In genomic region chr12:26786491-26787124, GRCh38 we compare ENCODE assay signal across 13 cellular contexts. TPM values are rescaled to one million over a fixed set of nuclear protein-coding genes. Genes with fewer than 3 reads are reported as not detected.
DNase-seq lines count a peak whose midpoint lies in the region; ATAC-seq and TF ChIP-seq lines count a peak whose summit lies in the region.
"Had no signal": no experiment of that assay in that cellular context is flagged by ENCODE, and none has a peak within 500 bp of the region (broad histone marks: within the 10 kb centered on the region; RNA-seq: fewer than 3 reads in every experiment).

No MANE protein-coding gene starts in this region.

- 67 to 68% methylated on average over 4 to 5 of the region's 5 CpGs for WGBS in gastroesophageal sphincter (ENCODE audit: low coverage in 1 of 2), 2 donors
- WGBS in prostate gland, result 90% methylated on average over 5 of the region's 5 CpGs

- H3K27me3 ChIP-seq in gastroesophageal sphincter, result no peaks in the 10 kb centered on the region
- no peaks in the 10 kb centered on the region for H3K27me3 ChIP-seq in prostate gland (replicated peaks; ENCODE audit: insufficient read depth)
- H3K27me3 ChIP-seq: BLaER1, dorsolateral prefrontal cortex had no signal

- TF ChIP-seq POLR2A in gastroesophageal sphincter (IDR thresholded peaks at IDR 0.05) (no peak), prostate gland (IDR thresholded peaks at IDR 0.05) (no peak)

- TF ChIP-seq CTCF in gastroesophageal sphincter (IDR thresholded peaks at IDR 0.05), result no peak
- no peak for TF ChIP-seq CTCF in prostate gland (IDR thresholded peaks at IDR 0.05)

- DNase-seq in EL (peak; percentile 15), amniotic epithelial cell (ENCODE audit: low read depth) (peak; percentile 37), pulmonary artery endothelial cell (ENCODE audit: low read depth, low spot score) (peak; percentile 17), NCI-H82 treated with DMSO at 0.1 percent for 48 hours (lab: John Stamatoyannopoulos, UW; ENCODE audit: unreplicated experiment) (no peak), prostate gland (ENCODE audit: low spot score) (no peak)
- DNase-seq in stimulated activated naive CD4-positive, alpha-beta T cell treated with Interleukin-2 at 50 U/mL for 16 hours (lab: John Stamatoyannopoulos, UW), result no peak
- DNase-seq: activated CD8-positive, alpha-beta memory T cell treated with anti-CD3 and anti-CD28 coated beads, Interleukin-2, amount 50 U/mL, for 48 hours; dorsolateral prefrontal cortex; NCI-H1092; NCI-H345 had no signal

- TF ChIP-seq EP300 in gastroesophageal sphincter (IDR thresholded peaks at IDR 0.05), result no peak

- H3K4me1 ChIP-seq in gastroesophageal sphincter (peaks cover 6 to 61% (median 12%) of the 10 kb centered on the region in 3 donors), prostate gland (replicated peaks) (peaks cover 4% of the 10 kb centered on the region)

- H3K36me3 ChIP-seq in gastroesophageal sphincter, result no peaks in the 10 kb centered on the region
- no peaks in the 10 kb centered on the region for H3K36me3 ChIP-seq in prostate gland
- H3K36me3 ChIP-seq: BLaER1 had no signal

- ATAC-seq in gastroesophageal sphincter (peak; percentile 43), HG02588 (IDR thresholded peaks at IDR 0.05; ENCODE audit: unreplicated experiment) (no peak)

- no peaks in the 10 kb centered on the region for H3K9me3 ChIP-seq in gastroesophageal sphincter
- no peaks in the 10 kb centered on the region for H3K9me3 ChIP-seq in prostate gland
- H3K9me3 ChIP-seq: BLaER1 had no signal

- H3K27ac ChIP-seq in gastroesophageal sphincter (peak overlapping the region; percentile 6 to 73 (median 70)), prostate gland (no peak overlapping the region)
- H3K27ac ChIP-seq: BLaER1 had no signal

- H3K4me3 ChIP-seq in gastroesophageal sphincter (no peak overlapping the region), prostate gland (no peak overlapping the region)
- H3K4me3 ChIP-seq: BLaER1, dorsolateral prefrontal cortex had no signal

- intact Hi-C loops in prostate gland (cut with DNase I), result no loop called here

RNA-seq across cellular contexts. Expression of gene ITPR2, which starts 46.4 kb away (rescaled TPM):
- total RNA-seq in gastroesophageal sphincter (10 to 100 TPM; 30.8 to 63.0 (median 44.4) TPM), pulmonary artery endothelial cell (48.7 and 96.2 TPM in 2 replicates), prostate gland (10 to 100 TPM; 30.0 to 44.4 TPM)

Comparison
In these comparisons a context has a peak if more than half of its experiments do, and no peak if none do; other contexts are left out.
1. DNase-seq: peak in EL (single experiment), amniotic epithelial cell (single experiment) and pulmonary artery endothelial cell (single experiment); none in NCI-H82 treated with DMSO at 0.1 percent for 48 hours (single experiment), prostate gland (single experiment) and stimulated activated naive CD4-positive, alpha-beta T cell treated with Interleukin-2 at 50 U/mL for 16 hours (single experiment).
2. H3K27ac ChIP-seq: peak in gastroesophageal sphincter (4 of 4); none in prostate gland (0 of 2).